In the genomic region with DNA sequence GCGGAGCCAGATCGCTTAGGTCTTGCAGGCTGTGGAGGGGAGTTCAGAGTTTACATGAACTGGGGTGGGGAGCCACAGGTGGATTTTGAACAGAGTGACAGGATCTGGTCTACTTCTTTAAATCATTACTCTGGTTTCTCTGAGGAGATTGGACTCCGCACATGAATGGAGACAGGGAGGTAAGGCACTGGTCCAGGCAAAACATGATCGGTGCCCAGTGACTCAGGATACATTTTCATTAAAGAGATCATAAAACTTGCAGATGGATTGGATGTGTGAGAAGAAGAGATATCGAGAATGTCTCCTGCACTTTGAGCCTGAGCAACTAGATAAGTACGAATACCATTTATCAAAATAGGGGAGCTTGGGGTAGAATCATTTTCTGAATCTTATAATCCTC, we compare ENCODE assay signal across 1 cellular context.
TF ChIP-seq lines count a peak whose summit lies in the region.

No MANE protein-coding gene starts in this region.

TF ChIP-seq in endothelial cell of umbilical vein, 7 proteins besides CTCF, POLR2A, EP300 and RAD21 (continued from another document):
- TF ChIP-seq, protein P1, sequence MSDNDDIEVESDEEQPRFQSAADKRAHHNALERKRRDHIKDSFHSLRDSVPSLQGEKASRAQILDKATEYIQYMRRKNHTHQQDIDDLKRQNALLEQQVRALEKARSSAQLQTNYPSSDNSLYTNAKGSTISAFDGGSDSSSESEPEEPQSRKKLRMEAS (IDR thresholded peaks at IDR 0.05; ENCODE audit: insufficient read depth, insufficient read length), result no peak
- TF ChIP-seq MYC (IDR thresholded peaks at IDR 0.05; ENCODE audit: low read depth, low read length), result no peak
- no peak for TF ChIP-seq JUN (IDR thresholded peaks at IDR 0.05; ENCODE audit: borderline replicate concordance, insufficient read depth, insufficient read length, low read depth)
